ENCODE assay signal across 20 cellular contexts in the genomic region with DNA sequence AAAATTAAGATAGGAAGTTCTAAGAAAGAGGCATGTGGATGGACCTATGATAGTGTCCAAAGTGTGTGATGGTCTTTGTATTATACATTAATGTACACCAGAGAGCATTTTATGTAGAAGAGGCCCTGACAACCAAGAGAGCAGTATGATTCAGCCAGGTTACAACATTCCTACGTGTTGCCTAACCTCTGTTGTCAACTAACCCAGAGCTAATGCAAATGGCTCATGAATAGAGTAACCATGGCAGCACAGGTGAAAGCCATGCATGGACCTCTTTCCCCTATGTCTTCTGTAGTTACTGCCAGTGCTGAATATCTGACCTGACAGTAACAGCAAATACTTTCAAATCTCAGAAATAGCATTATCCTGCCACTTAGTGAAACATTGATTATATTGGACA.
"Had no signal": no experiment of that assay in that cellular context is flagged by ENCODE, and none has a peak within 500 bp of the region (broad histone marks: within the 10 kb centered on the region; RNA-seq: fewer than 3 reads in every experiment).

No MANE protein-coding gene starts in this region.

- H3K4me3 ChIP-seq: colonic mucosa, dorsolateral prefrontal cortex, stomach, suprapubic skin had no signal

- H3K36me3 ChIP-seq: brain microvascular endothelial cell, colonic mucosa, stomach, suprapubic skin had no signal

- ATAC-seq: activated naive CD4-positive, alpha-beta T cell treated with anti-CD3 and anti-CD28 coated beads, Interleukin-2, amount 50 U/mL, for 72 hours; activated T-helper 17 cell treated with anti-CD3 and anti-CD28 coated beads, Interleukin-2, amount 50 U/mL, for 72 hours; effector memory CD8-positive, alpha-beta T cell; left colon; naive thymus-derived CD4-positive, alpha-beta T cell; sciatic nerve; stimulated activated memory B cell treated with anti-CD40 and anti-IgM and Interleukin-4, amounts not matched to agents 10 μg/mL and 1 μg/mL and 100 μg/mL, for 72 hours had no signal

- H3K27ac ChIP-seq: brain microvascular endothelial cell, colonic mucosa, dorsolateral prefrontal cortex, stomach, suprapubic skin had no signal

- DNase-seq: activated CD8-positive, alpha-beta memory T cell treated with anti-CD3 and anti-CD28 coated beads, Interleukin-2, amount 50 U/mL, for 4 hours; activated T-cell treated with anti-CD3 and anti-CD28 coated beads, Interleukin-2, amount 50 U/mL, for 24 hours; aorta; brain microvascular endothelial cell; colonic mucosa; dorsolateral prefrontal cortex; effector memory CD8-positive, alpha-beta T cell; islet precursor cell; left colon; naive thymus-derived CD4-positive, alpha-beta T cell; occipital lobe; small intestine; stimulated activated CD4-positive, alpha-beta T cell treated with anti-CD3 and anti-CD28 coated beads, Interleukin-2, amount 100 ng/mL, for 24 hours; stomach; T-helper 1 cell had no signal

- H3K27me3 ChIP-seq: brain microvascular endothelial cell, colonic mucosa, stomach, suprapubic skin had no signal

- H3K4me1 ChIP-seq: colonic mucosa, stomach, suprapubic skin had no signal

- H3K9me3 ChIP-seq: colonic mucosa, suprapubic skin had no signal
